Comparison of ENCODE assay signal across 8 cellular contexts in the genomic region with DNA sequence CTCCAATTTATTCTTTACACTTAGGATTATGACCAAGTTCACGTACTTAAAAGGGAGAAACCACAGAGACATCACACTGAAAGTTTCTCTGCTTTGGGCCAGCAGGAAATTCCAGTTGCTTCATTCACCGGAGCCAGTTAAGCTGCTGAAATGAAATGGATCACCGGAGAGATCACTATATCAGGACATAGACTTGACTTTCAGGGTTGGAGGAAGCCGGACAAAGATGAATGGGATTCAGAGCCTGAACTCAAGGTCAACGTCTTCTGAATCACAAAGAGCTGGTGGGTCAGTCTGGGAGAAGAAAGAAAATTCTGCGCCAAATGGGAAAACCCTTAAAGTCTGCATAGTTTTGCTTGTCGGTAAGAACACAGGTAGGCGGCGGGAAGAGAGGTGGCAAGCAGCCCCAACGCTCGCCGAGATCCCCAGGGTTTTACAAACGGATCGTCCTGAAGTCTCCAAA.
DNase-seq lines count a peak whose midpoint lies in the region; ATAC-seq and TF ChIP-seq lines count a peak whose summit lies in the region.

No MANE protein-coding gene starts in this region.

- peaks cover 43% of the 10 kb centered on the region for H3K27me3 ChIP-seq in BE2C
- H3K27me3 ChIP-seq in gastroesophageal sphincter, result no peaks in the 10 kb centered on the region
- no peaks in the 10 kb centered on the region for H3K27me3 ChIP-seq in psoas muscle (ENCODE audit: insufficient read depth in 3 of 3, low read length in 2 of 3)

- DNase-seq in BE2C (no peak), psoas muscle (no peak)
- DNase-seq in stimulated activated CD4-positive, alpha-beta T cell treated with anti-CD3 and anti-CD28 coated beads, Interleukin-2, amount 100 ng/mL, for 24 hours, result no peak

- TF ChIP-seq EP300 in gastroesophageal sphincter (IDR thresholded peaks at IDR 0.05), result no peak

- no peaks in the 10 kb centered on the region for H3K4me1 ChIP-seq in BE2C
- H3K4me1 ChIP-seq in HEK293 (ENCODE audit: control insufficient read depth, insufficient read depth, low read length), result no peaks in the 10 kb centered on the region
- peaks cover 0 to 24% (median 0%) of the 10 kb centered on the region in 3 donors for H3K4me1 ChIP-seq in gastroesophageal sphincter
- no peaks in the 10 kb centered on the region for H3K4me1 ChIP-seq in psoas muscle

- POLR2A ChIA-PET in HEK293 (lab: Yijun Ruan, JAX), result interaction anchor here (0.6 to 1.9 kb wide), 9 partner anchors 9 to 97 kb away, joined by 3 to 11 read pairs (median 3); partner anchors contain the start of gene CCDC28A

- intact Hi-C loops in psoas muscle (cut with DNase I), result loop anchor here (5.0 kb wide), 2 partner anchors 76 to 99 kb away; no protein-coding TSS in a partner anchor

- H3K36me3 ChIP-seq in BE2C (no peaks in the 10 kb centered on the region), HEK293 (ENCODE audit: control insufficient read depth in 2 of 2, insufficient read depth in 1 of 2, low read length in 2 of 2) (no peaks in the 10 kb centered on the region), gastroesophageal sphincter (no peaks in the 10 kb centered on the region), psoas muscle (ENCODE audit: insufficient read depth in 1 of 2, low read depth in 1 of 2) (no peaks in the 10 kb centered on the region)

- no peak for TF ChIP-seq CTCF in BE2C (IDR thresholded peaks at IDR 0.05; ENCODE audit: low read depth, low read length)
- TF ChIP-seq CTCF in HEK293 (tag by site-specific recombination; IDR thresholded peaks at IDR 0.05), result no peak
- TF ChIP-seq CTCF in WI38 (IDR thresholded peaks at IDR 0.05; ENCODE audit: low read depth, low read length), result no peak
- no peak for TF ChIP-seq CTCF in gastroesophageal sphincter (IDR thresholded peaks at IDR 0.05)
- TF ChIP-seq CTCF in psoas muscle (IDR thresholded peaks at IDR 0.05), result no peak

- CTCF ChIA-PET in HEK293 (lab: Yijun Ruan, JAX), result interaction anchor here (0.6 to 3.0 kb wide), 19 partner anchors 8 to 103 kb away, joined by 3 to 14 read pairs (median 4); no protein-coding TSS in a partner anchor

- ATAC-seq in gastroesophageal sphincter (no peak), psoas muscle (peak in 2 of 4 donors; percentile 8 to 35), HG03457 (IDR thresholded peaks at IDR 0.05; ENCODE audit: unreplicated experiment) (no peak), HG03175 (IDR thresholded peaks at IDR 0.05; ENCODE audit: unreplicated experiment) (no peak)

- H3K27ac ChIP-seq in HEK293 (ENCODE audit: extremely low read depth, low read depth, low read length) (peak overlapping the region; percentile 95; the same call in 1 of the 2 replicates), gastroesophageal sphincter (peak overlapping the region in 3 of 4 donors; percentile 75 to 82 (median 82)), psoas muscle (no peak overlapping the region)

- H3K4me3 ChIP-seq in BE2C (ENCODE audit: low read depth, low read length) (0 out of 2 replicates have a peak overlapping the region, but pooled peaks have one; percentile 19), HEK293 (ENCODE audit: low read depth, low read length) (peak overlapping the region; percentile 85), WI38 (ENCODE audit: low read depth, low read length) (peak overlapping the region; percentile 79), gastroesophageal sphincter (peak overlapping the region; percentile 37 to 88), psoas muscle (peak overlapping the region; percentile 78)

- H3K9me3 ChIP-seq in BE2C (no peaks in the 10 kb centered on the region; the same call in 1 of the 2 replicates), HEK293 (ENCODE audit: control insufficient read depth, insufficient read depth, low read depth, low read length) (no peaks in the 10 kb centered on the region), gastroesophageal sphincter (no peaks in the 10 kb centered on the region), psoas muscle (no peaks in the 10 kb centered on the region)

- 5 to 16% methylated on average over 14 of the region's 14 CpGs for WGBS in gastroesophageal sphincter (ENCODE audit: low coverage in 1 of 2), 2 donors
- 6 to 8% (median 8%) methylated on average over 14 of the region's 14 CpGs for WGBS in psoas muscle, 3 donors

- TF ChIP-seq POLR2A in gastroesophageal sphincter (IDR thresholded peaks at IDR 0.05), result no peak

TF ChIP-seq in HEK293, 187 proteins besides CTCF, POLR2A, EP300 and RAD21 (continues in another document):
- TF ChIP-seq SALL2 (tag by site-specific recombination; IDR thresholded peaks at IDR 0.05; ENCODE audit: borderline replicate concordance) (no peak), PRDM1 (tag by site-specific recombination; IDR thresholded peaks at IDR 0.05) (peak; percentile 42; the same call in 1 of the 2 replicates), ZNF624 (tag by site-specific recombination; IDR thresholded peaks at IDR 0.05) (0 out of 2 replicates have a peak, but pooled peaks have one; percentile 19), MZF1 (tag by site-specific recombination; IDR thresholded peaks at IDR 0.05; ENCODE audit: borderline replicate concordance) (no peak), ZNF2 (tag by site-specific recombination; IDR thresholded peaks at IDR 0.05) (0 out of 2 replicates have a peak, but pooled peaks have one; percentile 34), ZNF837 (tag by site-specific recombination; IDR thresholded peaks at IDR 0.05) (no peak), ZNF280D (tag by site-specific recombination; IDR thresholded peaks at IDR 0.05) (no peak), ZNF830 (tag by site-specific recombination; IDR thresholded peaks at IDR 0.05; ENCODE audit: low read depth) (no peak), ZNF692 (tag by site-specific recombination; IDR thresholded peaks at IDR 0.05) (no peak), ZNF423 (tag by site-specific recombination; IDR thresholded peaks at IDR 0.05) (no peak), GLI4 (tag by site-specific recombination; IDR thresholded peaks at IDR 0.05) (no peak), PRDM10 (tag by site-specific recombination; IDR thresholded peaks at IDR 0.05) (peak; percentile 77), ZNF529 (tag by site-specific recombination; IDR thresholded peaks at IDR 0.05; ENCODE audit: insufficient replicate concordance) (no peak), ZBTB7A (tag by site-specific recombination; IDR thresholded peaks at IDR 0.05; ENCODE audit: low read depth) (no peak), ZNF521 (tag by site-specific recombination; IDR thresholded peaks at IDR 0.05) (no peak)

Comparison
In these comparisons a context has a peak if more than half of its experiments do, and no peak if none do; other contexts are left out.
1. H3K4me3 ChIP-seq: peak in every context shown above with its lines; median percentile 85 in HEK293; 79 in WI38; 78 in psoas muscle; 62 in gastroesophageal sphincter; 19 in BE2C.